ENCODE assay signal across 8 cellular contexts in genomic region chr16:8866118-8866883, GRCh38. TPM values are rescaled to one million over a fixed set of nuclear protein-coding genes. Genes with fewer than 3 reads are reported as not detected.
DNase-seq lines count a peak whose midpoint lies in the region; ATAC-seq and TF ChIP-seq lines count a peak whose summit lies in the region.

No MANE protein-coding gene starts in this region.

- POLR2A ChIA-PET in activated CD4-positive, alpha-beta T cell treated with anti-CD3 and anti-CD28 coated beads for 36 hours (lab: Charles Lee), result interaction anchor here (0.5 kb wide), 1 partner anchor 93 kb away, joined by 8 read pairs; no protein-coding TSS in a partner anchor

- DNase-seq in activated CD4-positive, alpha-beta T cell treated with anti-CD3 and anti-CD28 coated beads for 36 hours, result no peak
- DNase-seq in activated CD4-positive, alpha-beta T cell treated with anti-CD3 and anti-CD28 coated beads, Interleukin-2, amount 50 U/mL, for 4 hours, result no peak
- DNase-seq in substantia nigra (lab: John Stamatoyannopoulos, UW) (peak in 39 of 49 donors; percentile 11 to 82 (median 41)), erythroblast (lab: John Stamatoyannopoulos, UW) (no peak)
- DNase-seq in activated CD4-positive, CD25-positive, alpha-beta regulatory T cell treated with anti-CD3 and anti-CD28 coated beads, Interleukin-2, amount 50 U/mL, for 72 hours, result no peak
- no peak for DNase-seq in stimulated activated CD4-positive, alpha-beta T cell treated with anti-CD3 and anti-CD28 coated beads, Interleukin-15, amount 100 ng/mL, for 24 hours

- no peak for TF ChIP-seq CTCF in brain (conservative IDR thresholded peaks at IDR 0.05)

- TF ChIP-seq POLR2A in erythroblast (IDR thresholded peaks at IDR 0.05; ENCODE audit: low read length), result no peak

- no peaks in the 10 kb centered on the region for H3K27me3 Mint-ChIP-seq in activated CD4-positive, alpha-beta T cell treated with anti-CD3 and anti-CD28 coated beads for 36 hours
- H3K27me3 Mint-ChIP-seq in brain, result peaks cover 15% of the 10 kb centered on the region

- H3K36me3 Mint-ChIP-seq in activated CD4-positive, alpha-beta T cell treated with anti-CD3 and anti-CD28 coated beads for 36 hours (ENCODE audit: low read depth), result peaks cover 19% of the 10 kb centered on the region
- peaks cover 11% of the 10 kb centered on the region for H3K36me3 Mint-ChIP-seq in brain

- H3K27ac Mint-ChIP-seq in activated CD4-positive, alpha-beta T cell treated with anti-CD3 and anti-CD28 coated beads for 36 hours, result no peak overlapping the region
- H3K27ac Mint-ChIP-seq in brain, result peak overlapping the region; percentile 88 to 99 (median 98)

- H3K9me3 Mint-ChIP-seq in activated CD4-positive, alpha-beta T cell treated with anti-CD3 and anti-CD28 coated beads for 36 hours (ENCODE audit: low read depth), result no peaks in the 10 kb centered on the region
- H3K9me3 Mint-ChIP-seq in brain, result peaks cover 0 to 2% (median 0%) of the 10 kb centered on the region in 5 experiments

- H3K27me3 ChIP-seq in layer of hippocampus (ENCODE audit: control insufficient read depth, insufficient read depth, low read length), result no peaks in the 10 kb centered on the region

- ATAC-seq in activated CD4-positive, alpha-beta T cell treated with anti-CD3 and anti-CD28 coated beads for 36 hours, result no peak

- CTCF ChIA-PET in activated CD4-positive, alpha-beta T cell treated with anti-CD3 and anti-CD28 coated beads for 36 hours (lab: Charles Lee), result interaction anchor here (2.2 kb wide), 1 partner anchor 14 kb away, joined by 7 read pairs; no protein-coding TSS in a partner anchor

- intact Hi-C loops in activated CD4-positive, alpha-beta T cell treated with anti-CD3 and anti-CD28 coated beads for 36 hours (cut with DNase I, micrococcal nuclease), result loop anchor here in 1 of 2 experiments (5.0 kb wide), 1 partner anchor 299 kb away; no protein-coding TSS in a partner anchor

- H3K27ac ChIP-seq in layer of hippocampus (ENCODE audit: low read depth, low read length) (peak overlapping the region; percentile 67), substantia nigra (ENCODE audit: low read depth, low read length, poor library complexity, severe bottlenecking) (peak overlapping the region; percentile 94)

- peak overlapping the region; percentile 87 for H3K4me3 Mint-ChIP-seq in activated CD4-positive, alpha-beta T cell treated with anti-CD3 and anti-CD28 coated beads for 36 hours
- H3K4me3 Mint-ChIP-seq in brain, result peak overlapping the region; percentile 93 to 97 (median 95)

- peaks cover 41% of the 10 kb centered on the region for H3K4me1 Mint-ChIP-seq in activated CD4-positive, alpha-beta T cell treated with anti-CD3 and anti-CD28 coated beads for 36 hours
- peaks cover 73% of the 10 kb centered on the region for H3K4me1 Mint-ChIP-seq in brain

RNA-seq across cellular contexts. Expression of gene CARHSP1, which starts 2.5 kb away (rescaled TPM):
- total RNA-seq in activated CD4-positive, alpha-beta T cell treated with anti-CD3 and anti-CD28 coated beads for 36 hours, result 10 to 100 TPM; 49.4 to 64.5 TPM
- polyA plus RNA-seq in brain (ENCODE audit: insufficient read depth, low read depth, low replicate concordance), result 407 TPM

RNA-seq across cellular contexts. Expression of gene LITAFD, which starts 15.8 kb away (rescaled TPM):
- total RNA-seq in activated CD4-positive, alpha-beta T cell treated with anti-CD3 and anti-CD28 coated beads for 36 hours, result not detected
- not detected for polyA plus RNA-seq in brain (ENCODE audit: insufficient read depth, low read depth, low replicate concordance)

Comparison
In these comparisons a context has a peak if more than half of its experiments do, and no peak if none do; other contexts are left out.
1. DNase-seq: peak in substantia nigra (39 of 49); none in activated CD4-positive, alpha-beta T cell treated with anti-CD3 and anti-CD28 coated beads for 36 hours (single experiment), activated CD4-positive, alpha-beta T cell treated with anti-CD3 and anti-CD28 coated beads, Interleukin-2, amount 50 U/mL, for 4 hours (0 of 2), activated CD4-positive, CD25-positive, alpha-beta regulatory T cell treated with anti-CD3 and anti-CD28 coated beads, Interleukin-2, amount 50 U/mL, for 72 hours (single experiment), erythroblast (0 of 2) and stimulated activated CD4-positive, alpha-beta T cell treated with anti-CD3 and anti-CD28 coated beads, Interleukin-15, amount 100 ng/mL, for 24 hours (single experiment).